Comparison of ENCODE assay signal across 12 cellular contexts in the genomic region with DNA sequence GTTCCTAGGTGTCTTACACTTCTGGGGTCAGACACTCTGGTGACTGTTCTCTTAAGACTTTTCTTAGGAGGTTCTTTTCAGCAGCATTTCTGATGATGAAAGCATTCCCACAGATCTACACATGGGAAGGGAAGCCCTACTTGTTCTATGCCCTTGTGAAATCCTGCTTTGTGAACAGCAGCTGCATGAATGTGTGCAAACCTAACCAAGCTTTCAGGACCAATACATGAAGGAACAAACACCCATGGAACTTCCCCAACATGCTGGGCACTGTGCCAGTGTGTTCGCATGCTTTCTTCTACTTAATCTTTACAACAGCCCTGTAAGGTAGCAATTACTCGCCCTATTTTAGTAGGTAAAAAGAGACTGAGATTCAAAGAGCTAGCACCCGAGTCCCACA.
DNase-seq lines count a peak whose midpoint lies in the region; ATAC-seq, FAIRE-seq and TF ChIP-seq lines count a peak whose summit lies in the region.
"Had no signal": no experiment of that assay in that cellular context is flagged by ENCODE, and none has a peak within 500 bp of the region (broad histone marks: within the 10 kb centered on the region; RNA-seq: fewer than 3 reads in every experiment).

No MANE protein-coding gene starts in this region.

- CTCF ChIA-PET in HepG2 (lab: Yijun Ruan, JAX; ENCODE audit: low intra/inter-chr PET ratio, low total read pairs) = no interaction called here

- POLR2A ChIA-PET in HepG2 (lab: Yijun Ruan, JAX) = no interaction called here

- H3K4me3 ChIP-seq in right lobe of liver = no peak overlapping the region
- no peak overlapping the region for H3K4me3 ChIP-seq in HepG2 (replicated peaks in 1 of 3; ENCODE audit: insufficient read depth in 1 of 3, low read depth in 2 of 3, low read length in 3 of 3)
- H3K4me3 ChIP-seq in choroid plexus epithelial cell (ENCODE audit: low read depth, low read length) = no peak overlapping the region
- no peak overlapping the region for H3K4me3 ChIP-seq in lower leg skin (ENCODE audit: low read depth, poor library complexity, severe bottlenecking)
- H3K4me3 ChIP-seq: spleen had no signal

- BruUV-seq in HepG2 (replicated peaks; lab: Mats Ljungman, UMichigan) = no TSS peak

- H3K9me3 ChIP-seq in right lobe of liver (no peaks in the 10 kb centered on the region), HepG2 (ENCODE audit: low read length) (no peaks in the 10 kb centered on the region)

- intact Hi-C loops in right lobe of liver (cut with DNase I) (no loop called here), HepG2 (cut with micrococcal nuclease; ENCODE audit: unreplicated experiment) (no loop called here), lower leg skin (cut with DNase I; ENCODE audit: low total_unique reads) (no loop called here)

- TF ChIP-seq CTCF in right lobe of liver (IDR thresholded peaks at IDR 0.05) (no peak), HepG2 (CRISPR knock-in tag; IDR thresholded peaks at IDR 0.05) (no peak), choroid plexus epithelial cell (conservative IDR thresholded peaks at IDR 0.05; ENCODE audit: low read depth, low read length) (no peak), lower leg skin (IDR thresholded peaks at IDR 0.05) (no peak)

- no peak for TF ChIP-seq RAD21 in HepG2 (CRISPR knock-in tag; IDR thresholded peaks at IDR 0.05)

- DNase-seq in right lobe of liver (peak in 2 of 3 donors; percentile 36 to 49), HepG2 (ENCODE audit: low spot score) (no peak), choroid plexus epithelial cell (ENCODE audit: low read depth) (peak; percentile 91), lower leg skin (ENCODE audit: low spot score in 2 of 2) (peak; percentile 76 to 92), T1000 (lab: John Stamatoyannopoulos, UW) (no peak), NCI-H82 treated with DMSO at 0.1 percent for 48 hours (lab: John Stamatoyannopoulos, UW; ENCODE audit: unreplicated experiment) (no peak)
- DNase-seq: activated naive CD4-positive, alpha-beta T cell treated with anti-CD3 and anti-CD28 coated beads, Interleukin-2, amount 10 ng/mL, durations not matched to agents 7 days and 5 days; NK-92 treated with Interleukin-12 subunit alpha and Interleukin-12 subunit beta, amount 100 ng/mL, for 24 hours; spleen had no signal

- no peaks in the 10 kb centered on the region for H4K20me1 ChIP-seq in HepG2 (ENCODE audit: insufficient read depth, low read length)

- no peaks in the 10 kb centered on the region for H3K4me1 ChIP-seq in right lobe of liver
- H3K4me1 ChIP-seq in HepG2 (ENCODE audit: insufficient read depth, low read length) = no peaks in the 10 kb centered on the region

- H3K4me2 ChIP-seq in HepG2 (ENCODE audit: low read depth, low read length) = no peak overlapping the region

- FAIRE-seq in HepG2 (lab: Jason Lieb, UNC) = no peak

- ATAC-seq in right lobe of liver = peak; percentile 16 to 47 (median 41)
- ATAC-seq in HepG2 = no peak
- no peak for ATAC-seq in HG02938 (IDR thresholded peaks at IDR 0.05; ENCODE audit: unreplicated experiment)
- no peak for ATAC-seq in HG02840 (IDR thresholded peaks at IDR 0.05; ENCODE audit: low FRiP score, unreplicated experiment)
- ATAC-seq: stimulated activated effector memory CD8-positive, alpha-beta T cell treated with anti-CD3 and anti-CD28 coated beads, Interleukin-12 subunit alpha, Interleukin-12 subunit beta, amount 100 ng/mL, for 72 hours had no signal

- no peak overlapping the region for H3K27ac ChIP-seq in right lobe of liver
- no peak overlapping the region for H3K27ac ChIP-seq in HepG2 (ENCODE audit: extremely low read length, insufficient read depth, low read length)

- in situ Hi-C loops in HepG2 (cut with HindIII; ENCODE audit: extremely low pct_ligation_motif_present, low pct_unique_long_range_greater_than_20kb) = no loop called here

- no peaks in the 10 kb centered on the region for H3K79me2 ChIP-seq in HepG2 (ENCODE audit: insufficient read depth, low read length)

- 63% methylated on average over 1 of the region's 3 CpGs for WGBS in right lobe of liver (ENCODE audit: insufficient coverage, low coverage, low lambda C conversion rate, missing lambda C conversion rate)
- 0% methylated on average over 1 of the region's 3 CpGs for WGBS in HepG2 (ENCODE audit: low lambda C conversion rate)
- WGBS in lower leg skin, 2 donors = 41 to 52% methylated on average over 3 of the region's 3 CpGs

- no peaks in the 10 kb centered on the region for H3K36me3 ChIP-seq in right lobe of liver
- H3K36me3 ChIP-seq in HepG2 (replicated peaks in 1 of 2; ENCODE audit: control insufficient read depth in 1 of 2, insufficient read depth in 2 of 2, low read length in 2 of 2) = no peaks in the 10 kb centered on the region
- H3K36me3 ChIP-seq: spleen had no signal

- H3K9ac ChIP-seq in HepG2 (ENCODE audit: insufficient read depth, low read depth, low read length) = no peak overlapping the region

- no peak overlapping the region for H2AFZ ChIP-seq in HepG2 (ENCODE audit: low read length)

- no peak for TF ChIP-seq POLR2A in right lobe of liver (IDR thresholded peaks at IDR 0.05)
- no peak for TF ChIP-seq POLR2A in HepG2 (IDR thresholded peaks at IDR 0.05; ENCODE audit: insufficient read depth in 1 of 2, low read depth in 2 of 2, low read length in 2 of 2)
- no peak for TF ChIP-seq POLR2A in lower leg skin (IDR thresholded peaks at IDR 0.05)

- H3K27me3 ChIP-seq in right lobe of liver = no peaks in the 10 kb centered on the region
- H3K27me3 ChIP-seq in HepG2 (ENCODE audit: control insufficient read depth in 1 of 2, insufficient read depth in 2 of 2, low read length in 2 of 2) = no peaks in the 10 kb centered on the region
- H3K27me3 ChIP-seq: spleen had no signal

- TF ChIP-seq EP300 in HepG2 (IDR thresholded peaks at IDR 0.05; ENCODE audit: low read depth in 2 of 2, low read length in 2 of 2) = no peak
- TF ChIP-seq EP300 in HepG2 (CRISPR knock-in tag; IDR thresholded peaks at IDR 0.05; ENCODE audit: borderline replicate concordance) = no peak

TF ChIP-seq in HepG2, 621 proteins besides CTCF, POLR2A, EP300 and RAD21 (continues in another document):
- TF ChIP-seq ZNF83 (CRISPR knock-in tag; IDR thresholded peaks at IDR 0.05; ENCODE audit: borderline replicate concordance) = no peak
- TF ChIP-seq, protein P1, sequence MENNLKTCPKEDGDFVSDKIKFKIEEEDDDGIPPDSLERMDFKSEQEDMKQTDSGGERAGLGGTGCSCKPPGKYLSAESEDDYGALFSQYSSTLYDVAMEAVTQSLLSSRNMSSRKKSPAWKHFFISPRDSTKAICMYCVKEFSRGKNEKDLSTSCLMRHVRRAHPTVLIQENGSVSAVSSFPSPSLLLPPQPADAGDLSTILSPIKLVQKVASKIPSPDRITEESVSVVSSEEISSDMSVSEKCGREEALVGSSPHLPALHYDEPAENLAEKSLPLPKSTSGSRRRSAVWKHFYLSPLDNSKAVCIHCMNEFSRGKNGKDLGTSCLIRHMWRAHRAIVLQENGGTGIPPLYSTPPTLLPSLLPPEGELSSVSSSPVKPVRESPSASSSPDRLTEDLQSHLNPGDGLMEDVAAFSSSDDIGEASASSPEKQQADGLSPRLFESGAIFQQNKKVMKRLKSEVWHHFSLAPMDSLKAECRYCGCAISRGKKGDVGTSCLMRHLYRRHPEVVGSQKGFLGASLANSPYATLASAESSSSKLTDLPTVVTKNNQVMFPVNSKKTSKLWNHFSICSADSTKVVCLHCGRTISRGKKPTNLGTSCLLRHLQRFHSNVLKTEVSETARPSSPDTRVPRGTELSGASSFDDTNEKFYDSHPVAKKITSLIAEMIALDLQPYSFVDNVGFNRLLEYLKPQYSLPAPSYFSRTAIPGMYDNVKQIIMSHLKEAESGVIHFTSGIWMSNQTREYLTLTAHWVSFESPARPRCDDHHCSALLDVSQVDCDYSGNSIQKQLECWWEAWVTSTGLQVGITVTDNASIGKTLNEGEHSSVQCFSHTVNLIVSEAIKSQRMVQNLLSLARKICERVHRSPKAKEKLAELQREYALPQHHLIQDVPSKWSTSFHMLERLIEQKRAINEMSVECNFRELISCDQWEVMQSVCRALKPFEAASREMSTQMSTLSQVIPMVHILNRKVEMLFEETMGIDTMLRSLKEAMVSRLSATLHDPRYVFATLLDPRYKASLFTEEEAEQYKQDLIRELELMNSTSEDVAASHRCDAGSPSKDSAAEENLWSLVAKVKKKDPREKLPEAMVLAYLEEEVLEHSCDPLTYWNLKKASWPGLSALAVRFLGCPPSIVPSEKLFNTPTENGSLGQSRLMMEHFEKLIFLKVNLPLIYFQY (CRISPR knock-in tag; IDR thresholded peaks at IDR 0.05; ENCODE audit: borderline replicate concordance) = no peak
- no peak for TF ChIP-seq HNRNPLL (IDR thresholded peaks at IDR 0.05; ENCODE audit: low read depth, low read length, poor library complexity, severe bottlenecking)
- no peak for TF ChIP-seq ZNF44 (CRISPR knock-in tag; IDR thresholded peaks at IDR 0.05)
- TF ChIP-seq ZNF766 (CRISPR knock-in tag; IDR thresholded peaks at IDR 0.05; ENCODE audit: borderline replicate concordance) = no peak
- no peak for TF ChIP-seq BRD4 (CRISPR knock-in tag; IDR thresholded peaks at IDR 0.05)
- no peak for TF ChIP-seq MZF1 (CRISPR knock-in tag; IDR thresholded peaks at IDR 0.05; ENCODE audit: borderline replicate concordance)
- TF ChIP-seq, protein P2, sequence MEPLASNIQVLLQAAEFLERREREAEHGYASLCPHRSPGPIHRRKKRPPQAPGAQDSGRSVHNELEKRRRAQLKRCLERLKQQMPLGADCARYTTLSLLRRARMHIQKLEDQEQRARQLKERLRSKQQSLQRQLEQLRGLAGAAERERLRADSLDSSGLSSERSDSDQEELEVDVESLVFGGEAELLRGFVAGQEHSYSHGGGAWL (CRISPR knock-in tag; IDR thresholded peaks at IDR 0.05) = no peak
- no peak for TF ChIP-seq CHD2 (IDR thresholded peaks at IDR 0.05; ENCODE audit: low read depth, low read length)
- TF ChIP-seq TRIM24 (CRISPR knock-in tag; IDR thresholded peaks at IDR 0.05) = no peak
- TF ChIP-seq ZNF672 (CRISPR knock-in tag; IDR thresholded peaks at IDR 0.05) = no peak
- TF ChIP-seq ZNF253 (CRISPR knock-in tag; IDR thresholded peaks at IDR 0.05; ENCODE audit: borderline replicate concordance) = no peak
- no peak for TF ChIP-seq ZNF224 (CRISPR knock-in tag; IDR thresholded peaks at IDR 0.05)
- no peak for TF ChIP-seq RXRA (CRISPR knock-in tag; IDR thresholded peaks at IDR 0.05)

Comparison
In these comparisons a context has a peak if more than half of its experiments do, and no peak if none do; other contexts are left out.
1. ATAC-seq: peak in right lobe of liver (4 of 4); none in HepG2 (single experiment), HG02938 (single experiment) and HG02840 (single experiment).
2. DNase-seq: peak in right lobe of liver (2 of 3), choroid plexus epithelial cell (single experiment) and lower leg skin (2 of 2); none in HepG2 (single experiment), T1000 (single experiment) and NCI-H82 treated with DMSO at 0.1 percent for 48 hours (single experiment).